In the genomic region with DNA sequence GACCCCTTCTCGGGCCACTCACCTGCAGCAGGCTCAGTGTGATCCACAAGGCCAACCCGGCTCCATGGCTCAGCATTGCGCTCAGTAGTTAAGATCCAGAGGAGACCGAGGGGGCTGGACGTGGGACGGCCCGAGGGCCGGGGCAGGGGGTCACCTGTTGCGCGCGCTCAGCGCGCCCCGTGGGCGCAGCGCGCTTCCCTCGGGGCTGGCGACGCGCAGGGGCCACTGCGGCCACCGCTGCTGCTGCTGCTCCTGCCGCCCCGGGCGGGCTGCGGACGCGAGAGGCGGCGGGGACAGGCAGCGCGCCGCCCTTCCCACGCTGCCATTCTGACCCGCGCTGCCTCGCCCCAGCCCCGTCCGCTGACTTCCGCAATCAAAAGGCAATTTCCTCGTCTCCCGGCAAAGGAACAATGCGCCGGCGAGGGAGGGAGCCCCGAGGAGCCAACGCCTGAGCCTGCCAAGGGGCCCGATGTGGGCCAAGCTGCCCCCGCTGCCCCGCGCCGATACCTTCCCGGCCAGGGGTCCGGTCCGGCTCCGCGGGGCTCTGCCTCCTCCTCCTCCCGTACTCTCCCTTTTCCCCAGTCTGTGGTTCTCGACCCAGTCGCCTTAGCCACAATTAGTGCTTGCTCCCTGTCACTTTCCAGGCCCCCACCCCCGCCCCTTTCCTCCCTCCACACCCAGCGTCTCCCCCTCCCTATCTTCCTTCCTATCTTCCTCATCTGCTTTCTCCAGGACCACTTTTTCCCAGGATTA, we compare ENCODE assay signal across 8 cellular contexts. TPM values are rescaled to one million over a fixed set of nuclear protein-coding genes. Genes with fewer than 3 reads are reported as not detected.
DNase-seq lines count a peak whose midpoint lies in the region; FAIRE-seq and TF ChIP-seq lines count a peak whose summit lies in the region.

No MANE protein-coding gene starts in this region.

- peaks cover 4% of the 10 kb centered on the region for H3K9me3 Mint-ChIP-seq in mesothelial cell of epicardium

- no peaks in the 10 kb centered on the region for H4K20me1 ChIP-seq in endothelial cell of umbilical vein (replicated peaks; ENCODE audit: control insufficient read depth, extremely low read depth, insufficient read depth, low read length)

- dilution Hi-C loops in endothelial cell of umbilical vein (cut with MboI; ENCODE audit: extremely low pct_ligation_motif_present, low sequenced_read_pairs), result loop anchor here (25.0 kb wide), 1 partner anchor 102 kb away; no protein-coding TSS in a partner anchor

- no peaks in the 10 kb centered on the region for H3K9me3 ChIP-seq in SJSA1 (replicated peaks)
- no peaks in the 10 kb centered on the region for H3K9me3 ChIP-seq in endothelial cell of umbilical vein (replicated peaks; ENCODE audit: control insufficient read depth, insufficient read depth, low read length)

- no TSS peak for BruUV-seq in endothelial cell of umbilical vein (replicated peaks; lab: Mats Ljungman, UMichigan)

- peak; percentile 63 for FAIRE-seq in endothelial cell of umbilical vein (lab: Jason Lieb, UNC)

- peak; percentile 45 for TF ChIP-seq POLR2A in endothelial cell of umbilical vein (IDR thresholded peaks at IDR 0.05; ENCODE audit: low read depth, low read length)

- H3K4me1 ChIP-seq in SJSA1 (replicated peaks) (peaks cover 28% of the 10 kb centered on the region), endothelial cell of umbilical vein (ENCODE audit: control insufficient read depth, extremely low read depth, insufficient read depth, low read length) (peaks cover 67% of the 10 kb centered on the region), urinary bladder (ENCODE audit: insufficient read depth) (no peaks in the 10 kb centered on the region)

- H2AFZ ChIP-seq in endothelial cell of umbilical vein (ENCODE audit: low read depth, low read length), result peak overlapping the region; percentile 4

- H3K4me3 Mint-ChIP-seq in mesothelial cell of epicardium, result peak overlapping the region; percentile 79

- CTCF ChIA-PET in endothelial cell of umbilical vein (lab: Charles Lee), result interaction anchor here (0.7 to 2.7 kb wide), 10 partner anchors 10 to 110 kb away, joined by 3 to 35 read pairs (median 5); a partner anchor contains a TSS

- H3K4me2 ChIP-seq in endothelial cell of umbilical vein (ENCODE audit: insufficient read depth, low read length), result peak overlapping the region; percentile 57

- H3K4me1 Mint-ChIP-seq in mesothelial cell of epicardium, result peaks cover 19% of the 10 kb centered on the region

- H3K9me1 ChIP-seq in endothelial cell of umbilical vein (replicated peaks; ENCODE audit: control insufficient read depth, extremely low read depth, insufficient read depth, low read length), result no peaks in the 10 kb centered on the region

- H3K79me2 ChIP-seq in endothelial cell of umbilical vein (ENCODE audit: control insufficient read depth, insufficient read depth, low read length), result peaks cover 69% of the 10 kb centered on the region

- intact Hi-C loops in endothelial cell of umbilical vein (cut with micrococcal nuclease), result loop anchor here (1.0 to 2.0 kb wide), 6 partner anchors 11 to 109 kb away; a partner anchor contains a TSS

- TF ChIP-seq CTCF in endothelial cell of umbilical vein (IDR thresholded peaks at IDR 0.05; ENCODE audit: extremely low read depth in 1 of 2, insufficient read depth in 1 of 2, low read depth in 1 of 2, low read length in 2 of 2), result no peak
- no peak for TF ChIP-seq CTCF in mesothelial cell of epicardium (IDR thresholded peaks at IDR 0.05; ENCODE audit: unreplicated experiment)

- peak overlapping the region; percentile 71 for H3K9ac ChIP-seq in endothelial cell of umbilical vein (replicated peaks; ENCODE audit: extremely low read depth, insufficient read depth, low read length)

- H3K4me3 ChIP-seq in SJSA1 (peak overlapping the region; percentile 64), endothelial cell of umbilical vein (replicated peaks in 1 of 3; ENCODE audit: insufficient read depth in 1 of 3, low read depth in 1 of 3, low read length in 3 of 3) (peak overlapping the region; percentile 33 to 49 (median 37)), urinary bladder (ENCODE audit: low read depth, low read length) (peak overlapping the region; percentile 35)

- POLR2A ChIA-PET in endothelial cell of umbilical vein (lab: Charles Lee), result interaction anchor here (1.3 kb wide), 1 partner anchor 16 kb away, joined by 3 read pairs; no protein-coding TSS in a partner anchor

- H3K27me3 ChIP-seq in SJSA1 (replicated peaks) (no peaks in the 10 kb centered on the region), endothelial cell of umbilical vein (ENCODE audit: control insufficient read depth in 2 of 2, insufficient read depth in 2 of 2, low read length in 2 of 2) (no peaks in the 10 kb centered on the region)

- no peaks in the 10 kb centered on the region for H3K36me3 Mint-ChIP-seq in mesothelial cell of epicardium

- peaks cover 59% of the 10 kb centered on the region for H3K27me3 Mint-ChIP-seq in mesothelial cell of epicardium (ENCODE audit: low read depth)

- H3K27ac Mint-ChIP-seq in mesothelial cell of epicardium, result peak overlapping the region; percentile 51

- peak; percentile 5 for DNase-seq in activated CD4-positive, alpha-beta T cell treated with anti-CD3 and anti-CD28 coated beads for 48 hours
- no peak for DNase-seq in activated CD4-positive, alpha-beta T cell treated with anti-CD3 and anti-CD28 coated beads, Interleukin-2, amount 50 U/mL, for 4 hours
- DNase-seq in SJSA1 (ENCODE audit: low read depth in 1 of 2, low spot score in 2 of 2) (peak; percentile 57 to 62), endothelial cell of umbilical vein (ENCODE audit: low read depth, low spot score) (peak; percentile 79), mesothelial cell of epicardium (ENCODE audit: low spot score in 2 of 2, unreplicated experiment in 2 of 2) (peak in 1 of 2 experiments; percentile 42), KG1 (lab: John Stamatoyannopoulos, UW) (no peak)
- no peak for DNase-seq in activated effector memory CD4-positive, alpha-beta T cell treated with Interleukin-2 at 50 U/mL for 16 hours

- 2% methylated on average over 63 of the region's 63 CpGs for WGBS in urinary bladder

- H3K36me3 ChIP-seq in SJSA1 (no peaks in the 10 kb centered on the region), endothelial cell of umbilical vein (ENCODE audit: control insufficient read depth in 2 of 2, extremely low read depth in 1 of 2, insufficient read depth in 2 of 2, low read length in 2 of 2) (peaks cover 6 to 20% of the 10 kb centered on the region in 2 experiments), urinary bladder (ENCODE audit: insufficient read depth) (no peaks in the 10 kb centered on the region)

- H3K27ac ChIP-seq in SJSA1 (peak overlapping the region; percentile 72), endothelial cell of umbilical vein (ENCODE audit: insufficient read depth, low read depth, low read length) (peak overlapping the region; percentile 77), urinary bladder (ENCODE audit: low read depth) (no peak overlapping the region)

TF ChIP-seq in endothelial cell of umbilical vein, 7 proteins besides CTCF, POLR2A, EP300 and RAD21:
- no peak for TF ChIP-seq FOS (IDR thresholded peaks at IDR 0.05; ENCODE audit: borderline replicate concordance, insufficient read depth, low read length)
- TF ChIP-seq POLR2AphosphoS5 (IDR thresholded peaks at IDR 0.05; ENCODE audit: insufficient read depth, low read depth, low read length), result peak; percentile 68
- TF ChIP-seq EZH2 (IDR thresholded peaks at IDR 0.05; ENCODE audit: borderline replicate concordance, low read depth, low read length, severe bottlenecking), result no peak
- TF ChIP-seq, protein P1, sequence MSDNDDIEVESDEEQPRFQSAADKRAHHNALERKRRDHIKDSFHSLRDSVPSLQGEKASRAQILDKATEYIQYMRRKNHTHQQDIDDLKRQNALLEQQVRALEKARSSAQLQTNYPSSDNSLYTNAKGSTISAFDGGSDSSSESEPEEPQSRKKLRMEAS (IDR thresholded peaks at IDR 0.05; ENCODE audit: insufficient read depth, insufficient read length), result peak; percentile 26
- peak; percentile 49 for TF ChIP-seq GATA2 (IDR thresholded peaks at IDR 0.05; ENCODE audit: insufficient read depth, insufficient read length, low read depth, low read length)
TF ChIP-seq in endothelial cell of umbilical vein: peak in this region for 3.

RNA-seq across cellular contexts. Expression of a gene that starts 27.3 kb away (rescaled TPM):
- total RNA-seq in SJSA1 (2014; rRNA removed; shearing (Covaris generic)), result 3.0 and 4.5 TPM in 2 replicates
- total RNA-seq in endothelial cell of umbilical vein, result 150 and 151 TPM in 2 replicates
- polyA plus RNA-seq in endothelial cell of umbilical vein, result 64.1 and 66.4 TPM in 2 replicates
- polyA plus RNA-seq in endothelial cell of umbilical vein (2011; cell fraction: cytosol; rRNA removed), result 46.2 and 51.4 TPM in 2 replicates
- polyA plus RNA-seq in endothelial cell of umbilical vein (2011; cell fraction: nucleus; rRNA removed), result 231 and 235 TPM in 2 replicates
- polyA plus RNA-seq in endothelial cell of umbilical vein (2012), result 45.3 and 57.4 TPM in 2 replicates
- 454 and 506 TPM in 2 replicates for polyA minus RNA-seq in endothelial cell of umbilical vein
- 0.82 TPM for polyA minus RNA-seq in endothelial cell of umbilical vein (2011; cell fraction: cytosol; rRNA and poly(A)+ RNA removed)
- 485 and 688 TPM in 2 replicates for polyA minus RNA-seq in endothelial cell of umbilical vein (2011; cell fraction: nucleus; rRNA and poly(A)+ RNA removed)
- 1.7 to 2.2 TPM (median 1.9 TPM) in 3 replicates for total RNA-seq in mesothelial cell of epicardium
- 42.2 TPM for total RNA-seq in urinary bladder
- 15.9 TPM for polyA plus RNA-seq in urinary bladder

Comparison
In these comparisons a context has a peak if more than half of its experiments do, and no peak if none do; other contexts are left out.
1. DNase-seq: peak in activated CD4-positive, alpha-beta T cell treated with anti-CD3 and anti-CD28 coated beads for 48 hours (single experiment), SJSA1 (2 of 2) and endothelial cell of umbilical vein (single experiment); none in activated CD4-positive, alpha-beta T cell treated with anti-CD3 and anti-CD28 coated beads, Interleukin-2, amount 50 U/mL, for 4 hours (0 of 2), activated effector memory CD4-positive, alpha-beta T cell treated with Interleukin-2 at 50 U/mL for 16 hours (single experiment) and KG1 (single experiment).
2. Peak in every context shown above with its lines, with median percentiles within 50 percentile points of each other: H3K4me3 ChIP-seq.